In the genomic region with DNA sequence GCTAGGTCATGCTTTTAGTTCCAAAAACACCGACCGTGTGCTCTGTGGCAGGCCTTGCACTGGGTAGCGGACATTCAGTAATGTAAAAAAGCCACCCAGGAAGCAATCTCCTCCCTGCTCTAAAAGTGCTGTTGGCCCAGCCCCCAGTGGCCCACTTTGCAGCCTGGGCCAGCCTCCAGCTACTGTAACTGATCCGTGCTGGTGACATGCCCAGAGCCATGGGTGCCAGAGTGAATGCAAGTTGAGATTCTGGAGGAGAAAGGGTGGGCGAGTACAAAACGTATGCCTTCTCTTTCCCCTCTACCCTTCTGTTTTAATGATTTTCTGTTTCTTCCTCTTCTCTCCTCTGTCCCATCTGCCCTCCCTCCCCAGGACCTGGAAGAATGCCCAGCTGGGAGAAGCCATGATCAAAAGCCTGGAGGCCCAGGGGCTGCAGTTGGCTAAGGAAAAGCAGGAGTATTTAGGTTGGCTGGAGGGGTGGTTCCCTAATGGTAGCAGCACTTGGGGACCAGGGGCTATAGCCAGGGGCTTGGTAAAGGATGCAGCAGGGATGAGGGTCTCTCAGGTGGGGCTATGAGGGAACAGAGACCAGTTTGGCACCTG, we compare ENCODE assay signal across 14 cellular contexts. TPM values are rescaled to one million over a fixed set of nuclear protein-coding genes. Genes with fewer than 3 reads are reported as not detected.
A peak's percentile ranks its signal among the peaks of the same experiment; 100 is the strongest.
DNase-seq lines count a peak whose midpoint lies in the region; ATAC-seq and TF ChIP-seq lines count a peak whose summit lies in the region.
"Had no signal": no experiment of that assay in that cellular context is flagged by ENCODE, and none has a peak within 500 bp of the region (broad histone marks: within the 10 kb centered on the region; RNA-seq: fewer than 3 reads in every experiment).

No MANE protein-coding gene starts in this region.

- no peaks in the 10 kb centered on the region for H3K27me3 ChIP-seq in thyroid gland

- intact Hi-C loops in thyroid gland (cut with DNase I), result no loop called here

- no peak for TF ChIP-seq POLR2A in thyroid gland (IDR thresholded peaks at IDR 0.05)

- 20 to 23% methylated on average over 6 of the region's 6 CpGs for WGBS in thyroid gland, 2 donors

- peaks cover 26 to 33% of the 10 kb centered on the region in 2 donors for H3K4me1 ChIP-seq in thyroid gland

- ATAC-seq in GM21360 (IDR thresholded peaks at IDR 0.05; ENCODE audit: unreplicated experiment), result no peak
- ATAC-seq: stimulated activated effector memory CD8-positive, alpha-beta T cell treated with anti-CD3 and anti-CD28 coated beads, Interleukin-12 subunit alpha, Interleukin-12 subunit beta, amount 100 ng/mL, for 72 hours; T-cell had no signal

- H3K27ac ChIP-seq in thyroid gland, result peak overlapping the region in 2 of 3 donors; percentile 20 to 46
- H3K27ac ChIP-seq: 22Rv1 had no signal

- no peak overlapping the region for H3K4me3 ChIP-seq in thyroid gland (replicated peaks in 1 of 3)

- peak; percentile 12 for DNase-seq in NCI-H1436 (lab: John Stamatoyannopoulos, UW)
- no peak for DNase-seq in NCI-H1436 treated with DMSO at 0.1 percent for 48 hours (lab: John Stamatoyannopoulos, UW)
- DNase-seq in cerebellar cortex (ENCODE audit: low spot score), result peak; percentile 77
- DNase-seq in left kidney (ENCODE audit: low read depth, low spot score), result peak; percentile 27
- peak; percentile 88 to 91 for DNase-seq in thyroid gland
- no peak for DNase-seq in T-helper 9 cell
- no peak for DNase-seq in effector CD4-positive, alpha-beta T cell
- DNase-seq: DMS153, mesendoderm, NCI-H82, T-cell had no signal

- TF ChIP-seq CTCF in thyroid gland (IDR thresholded peaks at IDR 0.05), result no peak

- H3K36me3 ChIP-seq in thyroid gland, result no peaks in the 10 kb centered on the region

- no peaks in the 10 kb centered on the region for H3K9me3 ChIP-seq in thyroid gland

RNA-seq across cellular contexts. Expression of a gene that starts 16.9 kb away (rescaled TPM):
- total RNA-seq in thyroid gland, result 1 to 10 TPM in 3 of 4 donors, under 1 TPM in 1; 0.40 to 7.6 (median 2.7) TPM

Comparison
In these comparisons a context has a peak if more than half of its experiments do, and no peak if none do; other contexts are left out.
1. DNase-seq: peak in NCI-H1436 (single experiment), cerebellar cortex (single experiment), left kidney (single experiment) and thyroid gland (2 of 2); none in NCI-H1436 treated with DMSO at 0.1 percent for 48 hours (single experiment), T-helper 9 cell (single experiment) and effector CD4-positive, alpha-beta T cell (single experiment).